9 cellular contexts compared by ENCODE assay signal in the genomic region with DNA sequence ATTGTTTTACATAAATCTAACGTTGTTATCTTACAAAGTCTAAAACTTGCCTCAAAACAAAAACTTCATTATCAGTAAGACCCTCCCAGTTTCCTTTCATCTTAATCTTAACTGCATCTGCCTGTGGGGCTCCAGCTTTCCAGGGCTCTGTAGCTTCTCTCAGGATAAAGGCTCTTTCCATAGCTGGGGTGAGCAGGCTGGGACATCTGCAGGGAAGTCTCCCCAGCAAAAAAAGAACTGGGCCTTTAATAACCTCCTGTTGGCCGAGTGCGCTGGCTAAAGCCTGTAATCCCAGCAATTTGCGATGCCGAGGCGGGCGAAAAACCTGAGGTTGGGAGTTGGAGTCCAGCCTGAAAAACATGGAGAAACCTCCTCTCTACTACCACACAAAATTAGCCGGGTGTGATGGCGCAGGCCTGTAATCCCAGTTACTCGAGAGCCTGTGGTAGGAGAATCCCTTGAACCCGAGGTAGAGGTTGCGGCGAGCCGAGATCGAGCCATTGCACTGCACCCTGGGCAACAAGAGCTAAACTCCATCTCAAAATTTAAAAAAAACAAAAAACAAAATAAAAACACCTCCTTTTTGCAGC.
DNase-seq lines count a peak whose midpoint lies in the region; ATAC-seq and TF ChIP-seq lines count a peak whose summit lies in the region.
"Had no signal": no experiment of that assay in that cellular context is flagged by ENCODE, and none has a peak within 500 bp of the region (broad histone marks: within the 10 kb centered on the region; RNA-seq: fewer than 3 reads in every experiment).

No MANE protein-coding gene starts in this region.

- POLR2A ChIA-PET in AG04450 (lab: Yijun Ruan, JAX): interaction anchor here (0.7 kb wide), 2 partner anchors 522 to 547 kb away, joined by 3 read pairs; partner anchors contain the start of gene ZNF93
- POLR2A ChIA-PET in OCI-LY7 (lab: Charles Lee): interaction anchor here (0.7 to 0.9 kb wide), 3 partner anchors 12 to 148 kb away, joined by 3 to 4 read pairs (median 3); no protein-coding TSS in a partner anchor

- TF ChIP-seq EP300 in esophagus muscularis mucosa (IDR thresholded peaks at IDR 0.05) (no peak), neural cell (conservative IDR thresholded peaks at IDR 0.05; ENCODE audit: poor library complexity, severe bottlenecking) (no peak)

- H2AFZ ChIP-seq in OCI-LY7 (ENCODE audit: low read length) (no peak overlapping the region), neural cell (ENCODE audit: low read depth, low read length) (no peak overlapping the region)

- CTCF ChIA-PET in AG04450 (lab: Charles Lee): no interaction called here
- CTCF ChIA-PET in OCI-LY7 (lab: Charles Lee; ENCODE audit: unreplicated experiment): no interaction called here

- no peak for TF ChIP-seq POLR2A in esophagus muscularis mucosa (IDR thresholded peaks at IDR 0.05; ENCODE audit: low read depth)

- intact Hi-C loops in OCI-LY7 (cut with micrococcal nuclease; ENCODE audit: unreplicated experiment): loop anchor here (10.0 kb wide), 1 partner anchor 148 kb away; no protein-coding TSS in a partner anchor
- intact Hi-C loops in esophagus muscularis mucosa (cut with DNase I): loop anchor here (10.0 kb wide), 1 partner anchor 352 kb away; the partner anchor contains the start of gene ZNF66

- no peak for TF ChIP-seq CTCF in AG04450 (IDR thresholded peaks at IDR 0.05; ENCODE audit: low read depth, low read length)
- TF ChIP-seq CTCF in OCI-LY7 (conservative IDR thresholded peaks at IDR 0.05; ENCODE audit: low read length): no peak
- no peak for TF ChIP-seq CTCF in esophagus muscularis mucosa (IDR thresholded peaks at IDR 0.05)
- TF ChIP-seq CTCF in neural cell (IDR thresholded peaks at IDR 0.05; ENCODE audit: poor library complexity, severe bottlenecking): no peak

- H3K4me3 ChIP-seq in AG04450 (ENCODE audit: low read depth, low read length) (peak overlapping the region; percentile 61), OCI-LY7 (ENCODE audit: low read depth, low read length, poor library complexity, severe bottlenecking) (peak overlapping the region; percentile 100), esophagus muscularis mucosa (peak overlapping the region; percentile 66 to 75 (median 70)), neural cell (ENCODE audit: low read length) (peak overlapping the region; percentile 69)
- H3K4me3 ChIP-seq: MG63 had no signal

- H3K36me3 ChIP-seq in OCI-LY7 (ENCODE audit: insufficient read depth, low read length): peaks cover 56% of the 10 kb centered on the region
- H3K36me3 ChIP-seq in esophagus muscularis mucosa: no peaks in the 10 kb centered on the region
- no peaks in the 10 kb centered on the region for H3K36me3 ChIP-seq in neural cell (ENCODE audit: insufficient read depth, low read length)
- H3K36me3 ChIP-seq: MG63 had no signal

- H3K9me3 ChIP-seq in AG04450 (ENCODE audit: control insufficient read depth, insufficient read depth, low read length): peaks cover 31% of the 10 kb centered on the region
- H3K9me3 ChIP-seq in OCI-LY7 (ENCODE audit: low read length): no peaks in the 10 kb centered on the region
- H3K9me3 ChIP-seq in esophagus muscularis mucosa: no peaks in the 10 kb centered on the region
- no peaks in the 10 kb centered on the region for H3K9me3 ChIP-seq in neural cell (ENCODE audit: low read length)
- H3K9me3 ChIP-seq: MG63 had no signal

- ATAC-seq in GM18517 (IDR thresholded peaks at IDR 0.05; ENCODE audit: unreplicated experiment) (no peak), HG03342 (IDR thresholded peaks at IDR 0.05; ENCODE audit: unreplicated experiment) (no peak), HG02852 (IDR thresholded peaks at IDR 0.05; ENCODE audit: unreplicated experiment) (no peak)

- TSS peak; percentile 54 for BruUV-seq in OCI-LY7 (replicated peaks; lab: Mats Ljungman, UMichigan)

- H3K79me2 ChIP-seq in OCI-LY7 (ENCODE audit: insufficient read depth, low read depth, low read length): peaks cover 62% of the 10 kb centered on the region
- no peaks in the 10 kb centered on the region for H3K79me2 ChIP-seq in neural cell (replicated peaks; ENCODE audit: insufficient read depth, low read length)

- no peak for DNase-seq in AG04450 (ENCODE audit: low read depth, low spot score)
- no peak for DNase-seq in OCI-LY7 (ENCODE audit: low spot score)
- DNase-seq in esophagus muscularis mucosa (ENCODE audit: extremely low spot score): no peak
- DNase-seq in GM03348 (ENCODE audit: low spot score): no peak
- DNase-seq: MG63 had no signal

- H4K20me1 ChIP-seq in OCI-LY7 (ENCODE audit: insufficient read depth, low read length): no peaks in the 10 kb centered on the region
- H4K20me1 ChIP-seq in neural cell (ENCODE audit: insufficient read depth): no peaks in the 10 kb centered on the region

- H3K9me2 ChIP-seq in OCI-LY7 (ENCODE audit: insufficient read depth, low read length) (no peaks in the 10 kb centered on the region), neural cell (ENCODE audit: insufficient read depth, low read length) (no peaks in the 10 kb centered on the region)

- H3K9ac ChIP-seq in neural cell (ENCODE audit: low read length): no peak overlapping the region

- peaks cover 16% of the 10 kb centered on the region for H3K4me1 ChIP-seq in OCI-LY7 (ENCODE audit: insufficient read depth, low read length, poor library complexity, severe bottlenecking)
- H3K4me1 ChIP-seq in esophagus muscularis mucosa: peaks cover 0 to 10% (median 6%) of the 10 kb centered on the region in 4 donors

- no peaks in the 10 kb centered on the region for H3F3A ChIP-seq in neural cell (ENCODE audit: insufficient read depth, low read length, poor library complexity, severe bottlenecking)

- H3K27me3 ChIP-seq in AG04450 (ENCODE audit: control insufficient read depth, insufficient read depth, low read length) (no peaks in the 10 kb centered on the region), esophagus muscularis mucosa (no peaks in the 10 kb centered on the region), neural cell (ENCODE audit: insufficient read depth, low read depth, low read length) (no peaks in the 10 kb centered on the region)
- H3K27me3 ChIP-seq: MG63 had no signal

- H3K27ac ChIP-seq in AG04450 (ENCODE audit: low read depth, low read length) (no peak overlapping the region), OCI-LY7 (ENCODE audit: low read depth, low read length, poor library complexity, severe bottlenecking) (no peak overlapping the region), esophagus muscularis mucosa (replicated peaks in 1 of 4) (peak overlapping the region; percentile 85 to 90 (median 88)), neural cell (ENCODE audit: low read length) (no peak overlapping the region)

- peak overlapping the region; percentile 68 for H3K4me2 ChIP-seq in OCI-LY7 (ENCODE audit: low read length)
- no peak overlapping the region for H3K4me2 ChIP-seq in neural cell (ENCODE audit: low read length)

- no peak for TF ChIP-seq RAD21 in neural cell (conservative IDR thresholded peaks at IDR 0.05)

- WGBS in esophagus muscularis mucosa: 84% methylated on average over 14 of the region's 15 CpGs

TF ChIP-seq in neural cell, 6 proteins besides CTCF, POLR2A, EP300 and RAD21:
- TF ChIP-seq, protein P1, sequence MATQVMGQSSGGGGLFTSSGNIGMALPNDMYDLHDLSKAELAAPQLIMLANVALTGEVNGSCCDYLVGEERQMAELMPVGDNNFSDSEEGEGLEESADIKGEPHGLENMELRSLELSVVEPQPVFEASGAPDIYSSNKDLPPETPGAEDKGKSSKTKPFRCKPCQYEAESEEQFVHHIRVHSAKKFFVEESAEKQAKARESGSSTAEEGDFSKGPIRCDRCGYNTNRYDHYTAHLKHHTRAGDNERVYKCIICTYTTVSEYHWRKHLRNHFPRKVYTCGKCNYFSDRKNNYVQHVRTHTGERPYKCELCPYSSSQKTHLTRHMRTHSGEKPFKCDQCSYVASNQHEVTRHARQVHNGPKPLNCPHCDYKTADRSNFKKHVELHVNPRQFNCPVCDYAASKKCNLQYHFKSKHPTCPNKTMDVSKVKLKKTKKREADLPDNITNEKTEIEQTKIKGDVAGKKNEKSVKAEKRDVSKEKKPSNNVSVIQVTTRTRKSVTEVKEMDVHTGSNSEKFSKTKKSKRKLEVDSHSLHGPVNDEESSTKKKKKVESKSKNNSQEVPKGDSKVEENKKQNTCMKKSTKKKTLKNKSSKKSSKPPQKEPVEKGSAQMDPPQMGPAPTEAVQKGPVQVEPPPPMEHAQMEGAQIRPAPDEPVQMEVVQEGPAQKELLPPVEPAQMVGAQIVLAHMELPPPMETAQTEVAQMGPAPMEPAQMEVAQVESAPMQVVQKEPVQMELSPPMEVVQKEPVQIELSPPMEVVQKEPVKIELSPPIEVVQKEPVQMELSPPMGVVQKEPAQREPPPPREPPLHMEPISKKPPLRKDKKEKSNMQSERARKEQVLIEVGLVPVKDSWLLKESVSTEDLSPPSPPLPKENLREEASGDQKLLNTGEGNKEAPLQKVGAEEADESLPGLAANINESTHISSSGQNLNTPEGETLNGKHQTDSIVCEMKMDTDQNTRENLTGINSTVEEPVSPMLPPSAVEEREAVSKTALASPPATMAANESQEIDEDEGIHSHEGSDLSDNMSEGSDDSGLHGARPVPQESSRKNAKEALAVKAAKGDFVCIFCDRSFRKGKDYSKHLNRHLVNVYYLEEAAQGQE (IDR thresholded peaks at IDR 0.05; ENCODE audit: borderline replicate concordance): no peak
- TF ChIP-seq SMC3 (conservative IDR thresholded peaks at IDR 0.05; ENCODE audit: poor library complexity) (no peak), MXI1 (conservative IDR thresholded peaks at IDR 0.05; ENCODE audit: poor library complexity, severe bottlenecking) (no peak), TAF1 (IDR thresholded peaks at IDR 0.05; ENCODE audit: low read depth) (no peak), POLR2AphosphoS5 (IDR thresholded peaks at IDR 0.05) (no peak), EZH2 (IDR thresholded peaks at IDR 0.05; ENCODE audit: borderline replicate concordance, insufficient read depth, low read length, poor library complexity, severe bottlenecking) (no peak)

Comparison
In these comparisons a context has a peak if more than half of its experiments do, and no peak if none do; other contexts are left out.
1. H3K27ac ChIP-seq: peak in esophagus muscularis mucosa (4 of 4); none in AG04450 (single experiment), OCI-LY7 (single experiment) and neural cell (single experiment).
2. Peak in every context shown above with its lines, with median percentiles within 50 percentile points of each other: H3K4me3 ChIP-seq.